In genomic region chr11:14500181-14500651, GRCh38 we compare ENCODE assay signal across 8 cellular contexts. TPM values are rescaled to one million over a fixed set of nuclear protein-coding genes. Genes with fewer than 3 reads are reported as not detected.
DNase-seq lines count a peak whose midpoint lies in the region; ATAC-seq and TF ChIP-seq lines count a peak whose summit lies in the region.

No MANE protein-coding gene starts in this region.

- TF ChIP-seq CTCF in AG10803 (conservative IDR thresholded peaks at IDR 0.05; ENCODE audit: low read length) (no peak), epithelial cell of esophagus (IDR thresholded peaks at IDR 0.05; ENCODE audit: insufficient read depth, low read depth, low read length, missing control alignments) (no peak)

- H3K9me3 Mint-ChIP-seq in activated CD4-positive, alpha-beta memory T cell treated with anti-CD3 and anti-CD28 coated beads, Interleukin-2, amount 10 ng/mL, durations not matched to agents 7 days and 5 days, result no peaks in the 10 kb centered on the region

- DNase-seq in AG10803 (ENCODE audit: low read depth) (peak; percentile 46), NCI-H226 (peak; percentile 37), epithelial cell of esophagus (ENCODE audit: low read depth) (peak; percentile 61), substantia nigra (lab: John Stamatoyannopoulos, UW) (peak in 13 of 49 donors; percentile 2 to 34 (median 8))
- peak; percentile 63 for DNase-seq in activated CD4-positive, alpha-beta memory T cell treated with anti-CD3 and anti-CD28 coated beads, Interleukin-2, amount 10 ng/mL, durations not matched to agents 7 days and 5 days

- peak overlapping the region; percentile 91 for H3K27ac Mint-ChIP-seq in activated CD4-positive, alpha-beta memory T cell treated with anti-CD3 and anti-CD28 coated beads, Interleukin-2, amount 10 ng/mL, durations not matched to agents 7 days and 5 days

- H3K27me3 ChIP-seq in mucosa of rectum (ENCODE audit: control insufficient read depth in 2 of 2, insufficient read depth in 2 of 2, low read length in 2 of 2), result no peaks in the 10 kb centered on the region

- H3K4me1 Mint-ChIP-seq in activated CD4-positive, alpha-beta memory T cell treated with anti-CD3 and anti-CD28 coated beads, Interleukin-2, amount 10 ng/mL, durations not matched to agents 7 days and 5 days, result peaks cover 43% of the 10 kb centered on the region

- ATAC-seq in GM18861 (IDR thresholded peaks at IDR 0.05; ENCODE audit: unreplicated experiment), result peak; percentile 25
- ATAC-seq in HG03045 (IDR thresholded peaks at IDR 0.05; ENCODE audit: unreplicated experiment), result peak; percentile 50

- POLR2A ChIA-PET in activated CD4-positive, alpha-beta memory T cell treated with anti-CD3 and anti-CD28 coated beads, Interleukin-2, amount 10 ng/mL, durations not matched to agents 7 days and 5 days (lab: Charles Lee), result interaction anchor here (0.8 to 4.9 kb wide), 23 partner anchors 12 to 575 kb away, joined by 3 to 48 read pairs (median 4); partner anchors contain the start of genes CYP2R1, PDE3B and PSMA1

- H3K4me1 ChIP-seq in mucosa of rectum (ENCODE audit: control insufficient read depth in 2 of 2, insufficient read depth in 2 of 2, low read length in 2 of 2), result peaks cover 0 to 21% of the 10 kb centered on the region in 2 donors

- H3K27ac ChIP-seq in mucosa of rectum (ENCODE audit: low read depth in 2 of 2, low read length in 2 of 2) (peak overlapping the region; percentile 91 to 93), substantia nigra (ENCODE audit: low read depth, low read length, poor library complexity, severe bottlenecking) (peak overlapping the region; percentile 85)

- no peaks in the 10 kb centered on the region for H3K27me3 Mint-ChIP-seq in activated CD4-positive, alpha-beta memory T cell treated with anti-CD3 and anti-CD28 coated beads, Interleukin-2, amount 10 ng/mL, durations not matched to agents 7 days and 5 days

- CTCF ChIA-PET in activated CD4-positive, alpha-beta memory T cell treated with anti-CD3 and anti-CD28 coated beads, Interleukin-2, amount 10 ng/mL, durations not matched to agents 7 days and 5 days (lab: Charles Lee), result interaction anchor here (1.0 to 3.2 kb wide), 6 partner anchors 20 to 407 kb away, joined by 4 to 17 read pairs (median 6); partner anchors contain the start of genes CYP2R1, PDE3B and PSMA1

- H3K4me3 ChIP-seq in AG10803 (ENCODE audit: low read length) (peak overlapping the region; percentile 90), epithelial cell of esophagus (ENCODE audit: low read length) (peak overlapping the region; percentile 96), mucosa of rectum (ENCODE audit: low read length in 2 of 2) (peak overlapping the region; percentile 95 to 96)

- H3K36me3 ChIP-seq in mucosa of rectum (ENCODE audit: control insufficient read depth in 2 of 2, insufficient read depth in 2 of 2, low read length in 2 of 2), result peaks cover 26 to 31% of the 10 kb centered on the region in 2 donors

- H3K9me3 ChIP-seq in mucosa of rectum (ENCODE audit: control insufficient read depth in 2 of 2, low read length in 2 of 2), result no peaks in the 10 kb centered on the region

- H3K36me3 Mint-ChIP-seq in activated CD4-positive, alpha-beta memory T cell treated with anti-CD3 and anti-CD28 coated beads, Interleukin-2, amount 10 ng/mL, durations not matched to agents 7 days and 5 days (ENCODE audit: low read depth), result peaks cover 58% of the 10 kb centered on the region

- peak overlapping the region; percentile 98 for H3K4me3 Mint-ChIP-seq in activated CD4-positive, alpha-beta memory T cell treated with anti-CD3 and anti-CD28 coated beads, Interleukin-2, amount 10 ng/mL, durations not matched to agents 7 days and 5 days

- H3K9ac ChIP-seq in mucosa of rectum (ENCODE audit: low read depth in 1 of 2, low read length in 2 of 2), result peak overlapping the region; percentile 87 to 91

RNA-seq across cellular contexts. Expression of gene COPB1, which starts 0.6 kb away (rescaled TPM):
- 10 to 100 TPM; 98.0 to 100.0 TPM for total RNA-seq in activated CD4-positive, alpha-beta memory T cell treated with anti-CD3 and anti-CD28 coated beads, Interleukin-2, amount 10 ng/mL, durations not matched to agents 7 days and 5 days

RNA-seq across cellular contexts. Expression of gene PSMA1, which starts 20.0 kb away (rescaled TPM):
- total RNA-seq in activated CD4-positive, alpha-beta memory T cell treated with anti-CD3 and anti-CD28 coated beads, Interleukin-2, amount 10 ng/mL, durations not matched to agents 7 days and 5 days, result 100 to 1,000 TPM; 232 to 238 TPM
